In the genomic region with DNA sequence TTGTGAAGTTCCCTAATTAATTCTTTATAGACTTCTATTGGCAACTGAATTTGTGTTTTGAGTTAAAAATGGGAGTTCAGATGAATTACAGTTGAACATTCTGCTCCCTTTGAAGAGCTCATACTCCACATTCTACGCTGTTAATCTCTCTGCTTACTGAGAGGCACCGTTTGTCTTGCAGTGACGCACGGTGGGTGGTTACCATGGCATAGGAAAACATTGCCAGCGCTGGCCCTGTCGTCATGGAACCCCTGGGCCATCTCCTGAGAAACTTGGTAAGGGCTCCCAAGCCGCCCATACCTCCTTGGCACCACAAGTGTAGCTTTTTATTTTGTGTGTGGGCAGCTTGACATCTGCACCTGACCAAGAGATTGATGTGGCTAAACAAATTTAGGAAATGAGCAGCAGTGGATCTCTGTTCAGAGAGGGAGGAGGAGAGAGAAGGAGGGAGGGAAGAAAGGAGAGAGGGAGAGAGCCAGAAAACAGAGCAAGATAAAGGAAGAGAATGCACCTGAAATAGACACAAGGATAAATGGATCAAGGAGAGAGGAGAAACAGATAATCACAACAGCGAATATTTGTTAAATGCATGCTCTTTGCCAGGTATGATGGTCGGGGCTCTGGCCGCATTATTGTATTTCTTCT, we compare ENCODE assay signal across 14 cellular contexts.
DNase-seq lines count a peak whose midpoint lies in the region; ATAC-seq and TF ChIP-seq lines count a peak whose summit lies in the region.
"Had no signal": no experiment of that assay in that cellular context is flagged by ENCODE, and none has a peak within 500 bp of the region (broad histone marks: within the 10 kb centered on the region; RNA-seq: fewer than 3 reads in every experiment).

No MANE protein-coding gene starts in this region.

- H3K9me3 Mint-ChIP-seq in GM23338 (peaks cover 8% of the 10 kb centered on the region; the same call in 2 of the 3 replicates), endodermal cell (peaks cover 8% of the 10 kb centered on the region), T-cell (peaks cover 5 to 10% (median 6%) of the 10 kb centered on the region in 3 donors)

- TF ChIP-seq POLR2A in sigmoid colon (IDR thresholded peaks at IDR 0.05), result no peak

- no peak overlapping the region for H3K27ac ChIP-seq in GM23338 (ENCODE audit: low read depth)
- peak overlapping the region; percentile 22 for H3K27ac ChIP-seq in endodermal cell (ENCODE audit: low read depth, low read length)
- peak overlapping the region; percentile 43 to 83 (median 72) for H3K27ac ChIP-seq in sigmoid colon
- H3K27ac ChIP-seq: brain microvascular endothelial cell, C4-2B had no signal

- intact Hi-C loops in sigmoid colon (cut with DNase I), result loop anchor here (2.0 to 5.0 kb wide), 2 partner anchors 29 to 123 kb away; no protein-coding TSS in a partner anchor

- 74 to 85% methylated on average over 9 to 10 of the region's 10 CpGs for WGBS in endodermal cell (ENCODE audit: insufficient coverage in 1 of 2, insufficient read length in 1 of 2), 2 experiments
- WGBS in sigmoid colon, 2 donors, result 65 to 84% methylated on average over 10 of the region's 10 CpGs

- H3K4me1 ChIP-seq in GM23338 (ENCODE audit: insufficient read depth) (peaks cover 15% of the 10 kb centered on the region), endodermal cell (ENCODE audit: control insufficient read depth, insufficient read depth, low read length) (peaks cover 7% of the 10 kb centered on the region), sigmoid colon (peaks cover 0 to 14% (median 3%) of the 10 kb centered on the region in 4 donors)
- H3K4me1 ChIP-seq: Peyer's patch had no signal

- no peaks in the 10 kb centered on the region for H4K20me1 ChIP-seq in GM23338 (replicated peaks; ENCODE audit: insufficient read depth)

- H3K27me3 Mint-ChIP-seq in GM23338 (ENCODE audit: insufficient read depth, low read depth, poor library complexity) (no peaks in the 10 kb centered on the region), endodermal cell (ENCODE audit: insufficient read depth) (peaks cover 2% of the 10 kb centered on the region), T-cell (no peaks in the 10 kb centered on the region)
- H3K27me3 Mint-ChIP-seq: activated CD4-positive, alpha-beta memory T cell treated with anti-CD3 and anti-CD28 coated beads for 36 hours had no signal

- H3K27ac Mint-ChIP-seq in GM23338, result no peak overlapping the region
- H3K27ac Mint-ChIP-seq in endodermal cell, result no peak overlapping the region
- H3K27ac Mint-ChIP-seq in T-cell, result no peak overlapping the region
- H3K27ac Mint-ChIP-seq: activated CD4-positive, alpha-beta memory T cell treated with anti-CD3 and anti-CD28 coated beads for 36 hours had no signal

- H3K4me1 Mint-ChIP-seq in GM23338 (no peaks in the 10 kb centered on the region), endodermal cell (peaks cover 7% of the 10 kb centered on the region), T-cell (no peaks in the 10 kb centered on the region)

- H2AFZ ChIP-seq in GM23338, result peak overlapping the region; percentile 93

- DNase-seq in GM23338 (ENCODE audit: low spot score) (peak; percentile 15), endodermal cell (no peak), left kidney (ENCODE audit: low read depth, low spot score) (peak; percentile 97), sigmoid colon (peak; percentile 93), GM10266 (ENCODE audit: extremely low spot score) (no peak), T-cell (no peak)
- DNase-seq in activated CD4-positive, alpha-beta T cell treated with anti-CD3 and anti-CD28 coated beads for 48 hours, result no peak
- DNase-seq: activated CD4-positive, alpha-beta memory T cell treated with anti-CD3 and anti-CD28 coated beads for 36 hours; activated effector memory CD4-positive, alpha-beta T cell treated with anti-CD3 and anti-CD28 coated beads, Interleukin-2, amount 50 U/mL, for 16 hours; brain microvascular endothelial cell; mesendoderm; Peyer's patch had no signal

- H3K27me3 ChIP-seq in GM23338 (ENCODE audit: insufficient read depth) (no peaks in the 10 kb centered on the region), endodermal cell (ENCODE audit: control insufficient read depth, insufficient read depth, low read length, poor library complexity, severe bottlenecking) (no peaks in the 10 kb centered on the region), sigmoid colon (no peaks in the 10 kb centered on the region)
- H3K27me3 ChIP-seq: brain microvascular endothelial cell, Peyer's patch had no signal

- H3K4me3 ChIP-seq in GM23338 (no peak overlapping the region), endodermal cell (ENCODE audit: low read length) (no peak overlapping the region), sigmoid colon (no peak overlapping the region)
- H3K4me3 ChIP-seq: Peyer's patch had no signal

- H3K4me3 Mint-ChIP-seq in GM23338, result no peak overlapping the region
- no peak overlapping the region for H3K4me3 Mint-ChIP-seq in endodermal cell
- no peak overlapping the region for H3K4me3 Mint-ChIP-seq in T-cell
- H3K4me3 Mint-ChIP-seq: activated CD4-positive, alpha-beta memory T cell treated with anti-CD3 and anti-CD28 coated beads for 36 hours had no signal

- H3K36me3 ChIP-seq in GM23338 (ENCODE audit: insufficient read depth) (no peaks in the 10 kb centered on the region), endodermal cell (ENCODE audit: control insufficient read depth, insufficient read depth, low read length) (no peaks in the 10 kb centered on the region), sigmoid colon (no peaks in the 10 kb centered on the region)
- H3K36me3 ChIP-seq: brain microvascular endothelial cell, Peyer's patch had no signal

- H3K36me3 Mint-ChIP-seq in GM23338 (ENCODE audit: low read depth) (peaks cover 4% of the 10 kb centered on the region; the same call in 1 of the 3 replicates), endodermal cell (ENCODE audit: low read depth) (peaks cover 5% of the 10 kb centered on the region), T-cell (no peaks in the 10 kb centered on the region)
- H3K36me3 Mint-ChIP-seq: activated CD4-positive, alpha-beta memory T cell treated with anti-CD3 and anti-CD28 coated beads for 36 hours had no signal

- peak; percentile 8 to 93 (median 64) for TF ChIP-seq EP300 in sigmoid colon (IDR thresholded peaks at IDR 0.05)

- no peaks in the 10 kb centered on the region for H3F3A ChIP-seq in GM23338 (replicated peaks; ENCODE audit: low read depth)

- no peaks in the 10 kb centered on the region for H3K79me2 ChIP-seq in GM23338 (replicated peaks; ENCODE audit: insufficient read depth)

- H3K9me2 ChIP-seq in GM23338 (ENCODE audit: insufficient read depth), result peaks cover 8% of the 10 kb centered on the region

- H3K9ac ChIP-seq in endodermal cell (ENCODE audit: extremely low read depth, low read length, poor library complexity, severe bottlenecking), result no peak overlapping the region

- POLR2A ChIA-PET in T-cell (lab: Charles Lee), result no interaction called here

- no peak overlapping the region for H3K4me2 ChIP-seq in GM23338

- TF ChIP-seq CTCF in GM23338 (conservative IDR thresholded peaks at IDR 0.05; ENCODE audit: low read depth in 2 of 2), result no peak
- TF ChIP-seq CTCF in endodermal cell (conservative IDR thresholded peaks at IDR 0.05), result no peak
- no peak for TF ChIP-seq CTCF in sigmoid colon (IDR thresholded peaks at IDR 0.05)
- no peak for TF ChIP-seq CTCF in GM10266 (IDR thresholded peaks at IDR 0.05; ENCODE audit: control insufficient read depth, insufficient read depth, low read depth, missing control alignments)

- ATAC-seq in GM23338 (no peak), HG03460 (IDR thresholded peaks at IDR 0.05; ENCODE audit: unreplicated experiment) (no peak), T-cell (replicated peaks in 1 of 4) (no peak)

- peaks cover 28% of the 10 kb centered on the region for H3K9me3 ChIP-seq in endodermal cell (ENCODE audit: control insufficient read depth, low read length)
- H3K9me3 ChIP-seq in sigmoid colon, result no peaks in the 10 kb centered on the region
- H3K9me3 ChIP-seq: Peyer's patch had no signal

- CTCF ChIA-PET in T-cell (lab: Charles Lee), result no interaction called here

TF ChIP-seq in GM23338, 12 proteins besides CTCF, POLR2A, EP300 and RAD21 (continues in another document):
- no peak for TF ChIP-seq ZNF114 (CRISPR knock-in tag; IDR thresholded peaks at IDR 0.05)
- TF ChIP-seq, protein P1, sequence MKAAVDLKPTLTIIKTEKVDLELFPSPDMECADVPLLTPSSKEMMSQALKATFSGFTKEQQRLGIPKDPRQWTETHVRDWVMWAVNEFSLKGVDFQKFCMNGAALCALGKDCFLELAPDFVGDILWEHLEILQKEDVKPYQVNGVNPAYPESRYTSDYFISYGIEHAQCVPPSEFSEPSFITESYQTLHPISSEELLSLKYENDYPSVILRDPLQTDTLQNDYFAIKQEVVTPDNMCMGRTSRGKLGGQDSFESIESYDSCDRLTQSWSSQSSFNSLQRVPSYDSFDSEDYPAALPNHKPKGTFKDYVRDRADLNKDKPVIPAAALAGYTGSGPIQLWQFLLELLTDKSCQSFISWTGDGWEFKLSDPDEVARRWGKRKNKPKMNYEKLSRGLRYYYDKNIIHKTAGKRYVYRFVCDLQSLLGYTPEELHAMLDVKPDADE (IDR thresholded peaks at IDR 0.05), result no peak
- TF ChIP-seq JUNB (IDR thresholded peaks at IDR 0.05; ENCODE audit: unreplicated experiment), result no peak
- TF ChIP-seq CREB1 (CRISPR knock-in tag; IDR thresholded peaks at IDR 0.05; ENCODE audit: low read depth), result no peak
- TF ChIP-seq POLR2AphosphoS5 (IDR thresholded peaks at IDR 0.05; ENCODE audit: low read depth), result no peak
- TF ChIP-seq ZNF331 (CRISPR knock-in tag; IDR thresholded peaks at IDR 0.05; ENCODE audit: low read depth), result no peak

Comparison
In these comparisons a context has a peak if more than half of its experiments do, and no peak if none do; other contexts are left out.
1. DNase-seq: peak in GM23338 (single experiment), left kidney (single experiment) and sigmoid colon (single experiment); none in endodermal cell (single experiment), activated CD4-positive, alpha-beta T cell treated with anti-CD3 and anti-CD28 coated beads for 48 hours (single experiment), GM10266 (single experiment) and T-cell (0 of 34).